21 cellular contexts compared by ENCODE assay signal in the genomic region with DNA sequence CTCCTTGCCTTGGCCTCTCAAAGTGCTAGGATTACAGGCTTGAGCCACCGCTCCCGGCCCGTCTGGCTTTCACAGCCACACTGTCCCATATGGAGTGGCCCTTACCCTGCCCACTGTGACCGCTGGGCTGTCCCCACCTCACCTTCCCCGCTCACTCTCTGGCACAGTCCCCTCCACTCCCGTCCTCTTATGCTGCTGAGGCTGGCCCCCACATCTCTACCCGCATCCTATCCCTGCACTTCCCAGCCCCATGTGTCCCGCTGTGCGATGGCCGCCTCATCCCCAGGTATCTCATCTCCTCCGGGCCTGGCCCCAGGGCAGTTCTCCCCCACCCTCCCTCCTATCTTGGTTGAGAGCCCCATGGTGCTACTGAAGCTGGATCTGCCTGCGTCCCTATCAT.
DNase-seq lines count a peak whose midpoint lies in the region; ATAC-seq, FAIRE-seq and TF ChIP-seq lines count a peak whose summit lies in the region.
"Had no signal": no experiment of that assay in that cellular context is flagged by ENCODE, and none has a peak within 500 bp of the region (broad histone marks: within the 10 kb centered on the region; RNA-seq: fewer than 3 reads in every experiment).

No MANE protein-coding gene starts in this region.

- POLR2A ChIA-PET in HCT116 (lab: Charles Lee), result no interaction called here
- POLR2A ChIA-PET in HepG2 (lab: Yijun Ruan, JAX), result no interaction called here

- CTCF ChIA-PET in HCT116 (lab: Charles Lee), result no interaction called here
- CTCF ChIA-PET in HepG2 (lab: Yijun Ruan, JAX; ENCODE audit: low intra/inter-chr PET ratio, low total read pairs), result no interaction called here

- H3K27ac Mint-ChIP-seq in T-helper 17 cell, result no peak overlapping the region
- H3K27ac Mint-ChIP-seq: CD8-positive, alpha-beta T cell; H9 had no signal

- TF ChIP-seq POLR2A in HCT116 (IDR thresholded peaks at IDR 0.05; ENCODE audit: borderline replicate concordance, extremely low read depth, insufficient read depth, insufficient read length) (no peak), HepG2 (IDR thresholded peaks at IDR 0.05; ENCODE audit: insufficient read depth in 1 of 2, low read depth in 2 of 2, low read length in 2 of 2) (no peak)

- DNase-seq in HCT116 (ENCODE audit: low read depth, low spot score), result no peak
- no peak for DNase-seq in T-helper 17 cell
- DNase-seq in HepG2 (ENCODE audit: low spot score), result no peak
- no peak for DNase-seq in upper lobe of right lung
- no peak for DNase-seq in coronary artery (ENCODE audit: low spot score)
- no peak for DNase-seq in RKO (ENCODE audit: low spot score)
- no peak for DNase-seq in putamen (ENCODE audit: low spot score)
- DNase-seq: BE2C; CD8-positive, alpha-beta T cell; COR-L47; DMS153; DMS79 treated with DMSO at 0.1 percent for 48 hours; EL; GOT3; H9 had no signal

- H3K27me3 Mint-ChIP-seq in T-helper 17 cell, result peaks cover 7% of the 10 kb centered on the region

- no peak for TF ChIP-seq RAD21 in HCT116 (IDR thresholded peaks at IDR 0.05; ENCODE audit: low read depth)
- TF ChIP-seq RAD21 in HepG2 (CRISPR knock-in tag; IDR thresholded peaks at IDR 0.05), result no peak

- no peaks in the 10 kb centered on the region for H3K9me2 ChIP-seq in HCT116 (ENCODE audit: insufficient read depth)

- H3K27me3 ChIP-seq in HCT116 (ENCODE audit: insufficient read depth, low read length), result no peaks in the 10 kb centered on the region
- peaks cover 1 to 32% of the 10 kb centered on the region in 2 experiments for H3K27me3 ChIP-seq in HepG2 (ENCODE audit: control insufficient read depth in 1 of 2, insufficient read depth in 2 of 2, low read length in 2 of 2)
- peaks cover 4% of the 10 kb centered on the region for H3K27me3 ChIP-seq in upper lobe of right lung
- H3K27me3 ChIP-seq: BE2C had no signal

- H2AFZ ChIP-seq in HCT116 (ENCODE audit: low read depth, low read length, poor library complexity, severe bottlenecking) (no peak overlapping the region), HepG2 (ENCODE audit: low read length) (no peak overlapping the region)

- H3K4me1 ChIP-seq in HCT116 (ENCODE audit: control insufficient read depth in 1 of 2, insufficient read depth in 2 of 2, low read length in 2 of 2) (no peaks in the 10 kb centered on the region), HepG2 (ENCODE audit: insufficient read depth, low read length) (peaks cover 7% of the 10 kb centered on the region), upper lobe of right lung (no peaks in the 10 kb centered on the region)
- H3K4me1 ChIP-seq: A549, BE2C had no signal

- no peaks in the 10 kb centered on the region for H3K36me3 Mint-ChIP-seq in T-helper 17 cell (ENCODE audit: low read depth)
- H3K36me3 Mint-ChIP-seq: CD14-positive monocyte; CD8-positive, alpha-beta T cell had no signal

- H3K4me1 Mint-ChIP-seq in T-helper 17 cell, result peaks cover 3% of the 10 kb centered on the region
- H3K4me1 Mint-ChIP-seq: CD14-positive monocyte had no signal

- RAD21 ChIA-PET in HCT116 (lab: Charles Lee; ENCODE audit: low non-redundant PET in 1 of 2, low total read pairs in 2 of 2, uncharacterized antibody in 2 of 2, unreplicated experiment in 2 of 2), result no interaction called here

- TF ChIP-seq CTCF in HCT116 (IDR thresholded peaks at IDR 0.05 in 2 of 3, conservative IDR thresholded peaks at IDR 0.05 in 1 of 3; ENCODE audit: borderline replicate concordance in 1 of 3, insufficient read depth in 1 of 3, low read depth in 2 of 3, low read length in 2 of 3) (no peak), HepG2 (CRISPR knock-in tag; IDR thresholded peaks at IDR 0.05) (no peak), upper lobe of right lung (IDR thresholded peaks at IDR 0.05) (no peak), coronary artery (IDR thresholded peaks at IDR 0.05) (no peak)

- H3K9ac ChIP-seq in HCT116 (ENCODE audit: low read length) (no peak overlapping the region), HepG2 (ENCODE audit: insufficient read depth, low read depth, low read length) (no peak overlapping the region)

- peak overlapping the region; percentile 12 for H3K4me3 Mint-ChIP-seq in T-helper 17 cell
- H3K4me3 Mint-ChIP-seq: CD14-positive monocyte; CD8-positive, alpha-beta T cell; H9 had no signal

- H3K79me2 ChIP-seq in HCT116 (ENCODE audit: insufficient read depth, low read length) (no peaks in the 10 kb centered on the region), HepG2 (ENCODE audit: insufficient read depth, low read length) (no peaks in the 10 kb centered on the region)

- intact Hi-C loops in HCT116 (cut with micrococcal nuclease) (no loop called here), HepG2 (cut with micrococcal nuclease; ENCODE audit: unreplicated experiment) (no loop called here), upper lobe of right lung (cut with DNase I) (no loop called here)

- no peaks in the 10 kb centered on the region for H3K9me3 ChIP-seq in HCT116 (ENCODE audit: control insufficient read depth in 1 of 2, insufficient read depth in 1 of 2, low read depth in 1 of 2, low read length in 2 of 2)
- no peaks in the 10 kb centered on the region for H3K9me3 ChIP-seq in T-helper 17 cell (ENCODE audit: control insufficient read depth, low read length, poor library complexity, severe bottlenecking)
- H3K9me3 ChIP-seq in HepG2 (ENCODE audit: low read length), result no peaks in the 10 kb centered on the region
- no peaks in the 10 kb centered on the region for H3K9me3 ChIP-seq in upper lobe of right lung
- H3K9me3 ChIP-seq: BE2C had no signal

- H3K27ac ChIP-seq in HCT116 (ENCODE audit: low read depth, low read length) (no peak overlapping the region), HepG2 (ENCODE audit: extremely low read length, insufficient read depth, low read length) (no peak overlapping the region), upper lobe of right lung (no peak overlapping the region), coronary artery (no peak overlapping the region)
- H3K27ac ChIP-seq: A549 had no signal

- in situ Hi-C loops in HepG2 (cut with HindIII; ENCODE audit: extremely low pct_ligation_motif_present, low pct_unique_long_range_greater_than_20kb), result no loop called here

- BruUV-seq in HCT116 (replicated peaks; lab: Mats Ljungman, UMichigan) (no TSS peak), HepG2 (replicated peaks; lab: Mats Ljungman, UMichigan) (no TSS peak)

- H3K4me2 ChIP-seq in HCT116 (ENCODE audit: low read length) (no peak overlapping the region), HepG2 (ENCODE audit: low read depth, low read length) (no peak overlapping the region)
- H3K4me2 ChIP-seq: A549 had no signal

- H3K36me3 ChIP-seq in HCT116 (ENCODE audit: control insufficient read depth in 1 of 2, insufficient read depth in 2 of 2, low read length in 2 of 2) (no peaks in the 10 kb centered on the region), HepG2 (replicated peaks in 1 of 2; ENCODE audit: control insufficient read depth in 1 of 2, insufficient read depth in 2 of 2, low read length in 2 of 2) (0 out of 5 replicates have a peak, but pooled peaks cover 0 to 1% of the 10 kb centered on the region in 2 experiments), upper lobe of right lung (no peaks in the 10 kb centered on the region)
- H3K36me3 ChIP-seq: BE2C had no signal

- H4K20me1 ChIP-seq in HCT116 (ENCODE audit: insufficient read depth), result no peaks in the 10 kb centered on the region
- no peaks in the 10 kb centered on the region for H4K20me1 ChIP-seq in HepG2 (ENCODE audit: insufficient read depth, low read length)

- ATAC-seq in HCT116 (peak; percentile 41; the same call in 1 of the 2 replicates), T-helper 17 cell (no peak), HepG2 (no peak; the same call in 2 of the 3 replicates), upper lobe of right lung (peak; percentile 39)
- ATAC-seq: A549; CD8-positive, alpha-beta T cell had no signal

- FAIRE-seq in HepG2 (lab: Jason Lieb, UNC), result no peak
- FAIRE-seq: D721Med, G401.6, GM12892, HTR-8/SVneo had no signal

- H3K4me3 ChIP-seq in HCT116 (replicated peaks in 1 of 2; ENCODE audit: low read depth in 1 of 2, low read length in 2 of 2) (no peak overlapping the region), HepG2 (replicated peaks in 1 of 3; ENCODE audit: insufficient read depth in 1 of 3, low read depth in 2 of 3, low read length in 3 of 3) (no peak overlapping the region), upper lobe of right lung (no peak overlapping the region), coronary artery (no peak overlapping the region)
- H3K4me3 ChIP-seq: A549 had no signal

- 64% methylated on average over 12 of the region's 12 CpGs for WGBS in HepG2 (ENCODE audit: low lambda C conversion rate)

- TF ChIP-seq EP300 in HepG2 (IDR thresholded peaks at IDR 0.05; ENCODE audit: low read depth in 2 of 2, low read length in 2 of 2) (no peak), HepG2 (CRISPR knock-in tag; IDR thresholded peaks at IDR 0.05; ENCODE audit: borderline replicate concordance) (no peak)

TF ChIP-seq in HCT116, 20 proteins besides CTCF, POLR2A, EP300 and RAD21 (continues in another document):
- TF ChIP-seq, protein P1, sequence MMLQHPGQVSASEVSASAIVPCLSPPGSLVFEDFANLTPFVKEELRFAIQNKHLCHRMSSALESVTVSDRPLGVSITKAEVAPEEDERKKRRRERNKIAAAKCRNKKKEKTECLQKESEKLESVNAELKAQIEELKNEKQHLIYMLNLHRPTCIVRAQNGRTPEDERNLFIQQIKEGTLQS (IDR thresholded peaks at IDR 0.05), result no peak
- TF ChIP-seq TCF7L2 (IDR thresholded peaks at IDR 0.05; ENCODE audit: borderline replicate concordance, extremely low read depth, insufficient read depth, insufficient read length), result no peak
- TF ChIP-seq ZNF274 (IDR thresholded peaks at IDR 0.05; ENCODE audit: low read depth, low read length), result no peak
- TF ChIP-seq ZFX (IDR thresholded peaks at IDR 0.05), result no peak
- TF ChIP-seq FOSL1 (IDR thresholded peaks at IDR 0.05; ENCODE audit: low read depth), result no peak
- no peak for TF ChIP-seq CEBPB (IDR thresholded peaks at IDR 0.05; ENCODE audit: low read depth)
- TF ChIP-seq EZH2phosphoT487 (IDR thresholded peaks at IDR 0.05; ENCODE audit: borderline replicate concordance), result no peak
- TF ChIP-seq EGR1 (IDR thresholded peaks at IDR 0.05; ENCODE audit: low read depth), result no peak

TF ChIP-seq in HepG2, 621 proteins besides CTCF, POLR2A, EP300 and RAD21 (continues in another document):
- TF ChIP-seq PTBP1 (IDR thresholded peaks at IDR 0.05; ENCODE audit: low read depth, low read length, poor library complexity, severe bottlenecking), result no peak

Comparison
In these comparisons a context has a peak if more than half of its experiments do, and no peak if none do; other contexts are left out.
1. ATAC-seq: peak in HCT116 (single experiment) and upper lobe of right lung (single experiment); none in T-helper 17 cell (single experiment) and HepG2 (single experiment).